In genomic region chr2:219207884-219208740, GRCh38 we compare ENCODE assay signal across 9 cellular contexts. TPM values are rescaled to one million over a fixed set of nuclear protein-coding genes. Genes with fewer than 3 reads are reported as not detected.
DNase-seq lines count a peak whose midpoint lies in the region; ATAC-seq and TF ChIP-seq lines count a peak whose summit lies in the region.
"Had no signal": no experiment of that assay in that cellular context is flagged by ENCODE, and none has a peak within 500 bp of the region (broad histone marks: within the 10 kb centered on the region; RNA-seq: fewer than 3 reads in every experiment).

No MANE protein-coding gene starts in this region.

- H3K9me2 ChIP-seq in MM.1S (replicated peaks; ENCODE audit: insufficient read depth, low read length): no peaks in the 10 kb centered on the region

- no peak for TF ChIP-seq CTCF in C4-2B (conservative IDR thresholded peaks at IDR 0.05)
- no peak for TF ChIP-seq CTCF in MM.1S (IDR thresholded peaks at IDR 0.05; ENCODE audit: low read length)

- H3K4me3 Mint-ChIP-seq in natural killer cell treated with Interleukin-12 subunit alpha and Interleukin-12 subunit beta and Interleukin-15 and Interleukin-18, amount 100 ng/mL, for 72 hours: peak overlapping the region; percentile 82

- H3K4me1 ChIP-seq in MM.1S (ENCODE audit: low read length): peaks cover 10% of the 10 kb centered on the region; the same call in 1 of the 2 replicates

- H3K4me3 ChIP-seq in MM.1S (ENCODE audit: low read length): no peak overlapping the region

- H3K27me3 ChIP-seq in MM.1S (replicated peaks; ENCODE audit: insufficient read depth, low read length): no peaks in the 10 kb centered on the region

- H3K27me3 Mint-ChIP-seq in natural killer cell treated with Interleukin-12 subunit alpha and Interleukin-12 subunit beta and Interleukin-15 and Interleukin-18, amount 100 ng/mL, for 72 hours: no peaks in the 10 kb centered on the region

- H3K9me3 ChIP-seq in MM.1S (replicated peaks; ENCODE audit: insufficient read depth, low read length): no peaks in the 10 kb centered on the region

- H3K27ac ChIP-seq in C4-2B (peak overlapping the region; percentile 77), MM.1S (ENCODE audit: low read length) (no peak overlapping the region)

- H2AFZ ChIP-seq in MM.1S (ENCODE audit: low read length): no peak overlapping the region

- no peak overlapping the region for H3K9ac ChIP-seq in MM.1S (ENCODE audit: low read length)

- H3K27ac Mint-ChIP-seq in natural killer cell treated with Interleukin-12 subunit alpha and Interleukin-12 subunit beta and Interleukin-15 and Interleukin-18, amount 100 ng/mL, for 72 hours: peak overlapping the region; percentile 63 to 73

- H3K36me3 Mint-ChIP-seq in natural killer cell treated with Interleukin-12 subunit alpha and Interleukin-12 subunit beta and Interleukin-15 and Interleukin-18, amount 100 ng/mL, for 72 hours: no peaks in the 10 kb centered on the region

- H4K20me1 ChIP-seq in MM.1S (ENCODE audit: insufficient read depth, low read length): no peaks in the 10 kb centered on the region

- ATAC-seq in natural killer cell treated with Interleukin-12 subunit alpha and Interleukin-12 subunit beta and Interleukin-15 and Interleukin-18, amount 100 ng/mL, for 72 hours: no peak
- no peak for ATAC-seq in GM18907 (IDR thresholded peaks at IDR 0.05; ENCODE audit: unreplicated experiment)

- H3K79me2 ChIP-seq in MM.1S (ENCODE audit: low read length): peaks cover 12% of the 10 kb centered on the region; the same call in 1 of the 2 replicates

- H3K36me3 ChIP-seq in MM.1S (replicated peaks; ENCODE audit: insufficient read depth, low read length): no peaks in the 10 kb centered on the region

- H3K4me1 Mint-ChIP-seq in natural killer cell treated with Interleukin-12 subunit alpha and Interleukin-12 subunit beta and Interleukin-15 and Interleukin-18, amount 100 ng/mL, for 72 hours (ENCODE audit: low read depth in 2 of 2): peaks cover 20 to 21% of the 10 kb centered on the region in 2 donors

- peaks cover 13% of the 10 kb centered on the region for H3F3A ChIP-seq in MM.1S (ENCODE audit: insufficient read depth, low read length)

- H3K9me3 Mint-ChIP-seq in natural killer cell treated with Interleukin-12 subunit alpha and Interleukin-12 subunit beta and Interleukin-15 and Interleukin-18, amount 100 ng/mL, for 72 hours: no peaks in the 10 kb centered on the region

- DNase-seq in MM.1S (no peak), cerebellum (ENCODE audit: low spot score) (peak; percentile 41), NCI-H524 treated with DMSO at 0.1 percent for 48 hours (lab: John Stamatoyannopoulos, UW) (no peak)
- DNase-seq in natural killer cell treated with Interleukin-12 subunit alpha and Interleukin-12 subunit beta and Interleukin-15 and Interleukin-18, amount 100 ng/mL, for 72 hours (ENCODE audit: low spot score): no peak
- DNase-seq in stimulated activated CD4-positive, alpha-beta T cell treated with anti-CD3 and anti-CD28 coated beads, Interleukin-1b, Interleukin-23, amount 100 ng/mL, for 48 hours: no peak
- DNase-seq in activated CD8-positive, alpha-beta memory T cell treated with anti-CD3 and anti-CD28 coated beads for 24 hours: no peak
- DNase-seq: effector memory CD4-positive, alpha-beta T cell had no signal

- H3K4me2 ChIP-seq in MM.1S (ENCODE audit: low read depth, low read length): peak overlapping the region; percentile 88; the same call in 1 of the 2 replicates

RNA-seq across cellular contexts. Expression of gene ZFAND2B, which starts 1.5 kb away (rescaled TPM):
- 12.2 TPM for total RNA-seq in cerebellum
- 10 to 100 TPM; 40.4 to 51.8 TPM for total RNA-seq in natural killer cell treated with Interleukin-12 subunit alpha and Interleukin-12 subunit beta and Interleukin-15 and Interleukin-18, amount 100 ng/mL, for 72 hours

RNA-seq across cellular contexts. Expression of gene ABCB6, which starts 10.6 kb away (rescaled TPM):
- 35.4 TPM for total RNA-seq in cerebellum
- total RNA-seq in natural killer cell treated with Interleukin-12 subunit alpha and Interleukin-12 subunit beta and Interleukin-15 and Interleukin-18, amount 100 ng/mL, for 72 hours: 10 to 100 TPM; 16.7 to 18.1 TPM

RNA-seq across cellular contexts. Expression of gene ATG9A, which starts 21.3 kb away (rescaled TPM):
- total RNA-seq in cerebellum: 22.0 TPM
- 10 to 100 TPM; 43.0 to 52.7 TPM for total RNA-seq in natural killer cell treated with Interleukin-12 subunit alpha and Interleukin-12 subunit beta and Interleukin-15 and Interleukin-18, amount 100 ng/mL, for 72 hours

RNA-seq across cellular contexts. Expression of gene ANKZF1, which starts 21.5 kb away (rescaled TPM):
- total RNA-seq in cerebellum: 43.7 TPM
- total RNA-seq in natural killer cell treated with Interleukin-12 subunit alpha and Interleukin-12 subunit beta and Interleukin-15 and Interleukin-18, amount 100 ng/mL, for 72 hours: 10 to 100 TPM; 82.5 to 87.6 TPM

RNA-seq across cellular contexts. Expression of gene RETREG2, which starts 30.0 kb away (rescaled TPM):
- total RNA-seq in cerebellum: 42.8 TPM
- total RNA-seq in natural killer cell treated with Interleukin-12 subunit alpha and Interleukin-12 subunit beta and Interleukin-15 and Interleukin-18, amount 100 ng/mL, for 72 hours: 10 to 100 TPM; 69.3 to 79.8 TPM
